4 cellular contexts compared by ENCODE assay signal in the genomic region with DNA sequence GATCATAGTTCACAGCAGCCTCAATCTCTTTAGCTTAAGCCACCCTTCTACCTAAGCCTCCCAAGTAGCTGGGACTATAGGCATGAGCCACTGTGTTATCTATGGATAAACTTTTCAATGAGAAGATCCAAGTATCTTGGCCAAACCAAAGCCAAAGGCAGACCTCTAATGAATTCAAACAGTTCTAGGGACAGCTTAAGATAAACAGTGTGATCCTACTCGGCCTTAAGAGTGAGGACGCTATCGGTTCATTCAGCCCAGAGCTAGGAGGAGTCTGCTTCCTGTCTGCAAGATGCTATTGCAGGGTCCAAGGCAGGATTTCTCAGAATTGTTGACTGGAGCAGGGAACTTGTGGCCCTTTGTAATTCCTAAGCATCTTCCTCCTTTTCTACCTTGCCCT.
"Had no signal": no experiment of that assay in that cellular context is flagged by ENCODE, and none has a peak within 500 bp of the region (broad histone marks: within the 10 kb centered on the region; RNA-seq: fewer than 3 reads in every experiment).

No MANE protein-coding gene starts in this region.

- H3K4me2 ChIP-seq: GM23338 had no signal

- ATAC-seq: GM23338 had no signal

- H3K4me1 Mint-ChIP-seq: GM23338, H9 had no signal

- H3K4me3 ChIP-seq: GM23338 had no signal

- H3K27ac Mint-ChIP-seq: GM23338, H9 had no signal

- H3K4me3 Mint-ChIP-seq: GM23338, H9 had no signal

- DNase-seq: H9, HCEC 1CT, IMR-90 had no signal
